Comparison of ENCODE assay signal across 22 cellular contexts in genomic region chr18:62964432-62964831, GRCh38.
"Had no signal": no experiment of that assay in that cellular context is flagged by ENCODE, and none has a peak within 500 bp of the region (broad histone marks: within the 10 kb centered on the region; RNA-seq: fewer than 3 reads in every experiment).

No MANE protein-coding gene starts in this region.

- H3K27me3 Mint-ChIP-seq: activated CD4-positive, alpha-beta memory T cell treated with anti-CD3 and anti-CD28 coated beads for 36 hours; activated CD8-positive, alpha-beta memory T cell treated with anti-CD3 and anti-CD28 coated beads, Interleukin-2, amount 10 ng/mL, durations not matched to agents 7 days and 5 days; activated naive CD4-positive, alpha-beta T cell treated with anti-CD3 and anti-CD28 coated beads, Interleukin-2, amount 50 U/mL, for 24 hours; activated T-cell treated with anti-CD3 and anti-CD28 coated beads, Interleukin-2, amount 50 U/mL, for 24 hours; naive thymus-derived CD4-positive, alpha-beta T cell had no signal

- ATAC-seq: activated CD8-positive, alpha-beta memory T cell treated with anti-CD3 and anti-CD28 coated beads, Interleukin-2, amount 10 ng/mL, durations not matched to agents 7 days and 5 days; esophagus mucosa; naive thymus-derived CD4-positive, alpha-beta T cell; upper lobe of right lung had no signal

- H3K4me3 ChIP-seq: adrenal gland, colonic mucosa, lung, right atrium auricular region, SK-N-MC, skin epidermis, testis, upper lobe of right lung had no signal

- H3K36me3 ChIP-seq: colonic mucosa had no signal

- H3K27me3 ChIP-seq: adrenal gland, colonic mucosa, neutrophil, right atrium auricular region, testis, upper lobe of right lung had no signal

- H3K9me3 ChIP-seq: adrenal gland, colonic mucosa, neutrophil, right atrium auricular region, testis, upper lobe of right lung had no signal

- H3K4me1 ChIP-seq: adrenal gland, colonic mucosa, right atrium auricular region, testis, upper lobe of right lung had no signal

- DNase-seq: activated CD4-positive, alpha-beta memory T cell treated with anti-CD3 and anti-CD28 coated beads for 36 hours; activated CD8-positive, alpha-beta memory T cell treated with anti-CD3 and anti-CD28 coated beads, Interleukin-2, amount 10 ng/mL, durations not matched to agents 7 days and 5 days; activated effector memory CD4-positive, alpha-beta T cell treated with Interleukin-2 at 50 U/mL for 16 hours; activated T-cell treated with anti-CD3 and anti-CD28 coated beads, Interleukin-2, amount 50 U/mL, for 24 hours; adrenal gland; colonic mucosa; kidney glomerular epithelial cell; naive thymus-derived CD4-positive, alpha-beta T cell; stimulated activated CD4-positive, alpha-beta T cell treated with anti-CD3 and anti-CD28 coated beads, Interleukin-4, amount 100 ng/mL, for 4 hours; stimulated activated CD8-positive, alpha-beta memory T cell treated with anti-CD3 and anti-CD28 coated beads, Interleukin-4, amount 100 ng/mL, for 48 hours; stimulated activated naive CD4-positive, alpha-beta T cell treated with Interleukin-2 at 50 U/mL for 16 hours; T-helper 1 cell; T1000; testis; upper lobe of right lung had no signal

- H3K4me3 Mint-ChIP-seq: activated CD4-positive, alpha-beta memory T cell treated with anti-CD3 and anti-CD28 coated beads for 36 hours; activated CD8-positive, alpha-beta memory T cell treated with anti-CD3 and anti-CD28 coated beads, Interleukin-2, amount 10 ng/mL, durations not matched to agents 7 days and 5 days; activated naive CD4-positive, alpha-beta T cell treated with anti-CD3 and anti-CD28 coated beads, Interleukin-2, amount 50 U/mL, for 24 hours; activated T-cell treated with anti-CD3 and anti-CD28 coated beads, Interleukin-2, amount 50 U/mL, for 24 hours; naive thymus-derived CD4-positive, alpha-beta T cell had no signal

- H3K4me1 Mint-ChIP-seq: activated CD8-positive, alpha-beta memory T cell treated with anti-CD3 and anti-CD28 coated beads, Interleukin-2, amount 10 ng/mL, durations not matched to agents 7 days and 5 days; activated naive CD4-positive, alpha-beta T cell treated with anti-CD3 and anti-CD28 coated beads, Interleukin-2, amount 50 U/mL, for 24 hours; naive thymus-derived CD4-positive, alpha-beta T cell had no signal

- H3K27ac Mint-ChIP-seq: activated CD4-positive, alpha-beta memory T cell treated with anti-CD3 and anti-CD28 coated beads for 36 hours; activated naive CD4-positive, alpha-beta T cell treated with anti-CD3 and anti-CD28 coated beads, Interleukin-2, amount 50 U/mL, for 24 hours; activated T-cell treated with anti-CD3 and anti-CD28 coated beads, Interleukin-2, amount 50 U/mL, for 24 hours; naive thymus-derived CD4-positive, alpha-beta T cell had no signal

- H3K9me3 Mint-ChIP-seq: activated CD4-positive, alpha-beta memory T cell treated with anti-CD3 and anti-CD28 coated beads for 36 hours; activated T-cell treated with anti-CD3 and anti-CD28 coated beads, Interleukin-2, amount 50 U/mL, for 24 hours had no signal

- H3K27ac ChIP-seq: adrenal gland, colonic mucosa, neutrophil, right atrium auricular region, SK-N-MC, testis, upper lobe of right lung had no signal
